8 cellular contexts compared by ENCODE assay signal in genomic region chr3:186614597-186615483, GRCh38. TPM values are rescaled to one million over a fixed set of nuclear protein-coding genes. Genes with fewer than 3 reads are reported as not detected.
DNase-seq lines count a peak whose midpoint lies in the region; ATAC-seq and TF ChIP-seq lines count a peak whose summit lies in the region.

No MANE protein-coding gene starts in this region.

- H3K4me3 ChIP-seq in cardiac fibroblast (replicated peaks in 1 of 2; ENCODE audit: low read depth in 2 of 2, low read length in 2 of 2) (no peak overlapping the region), kidney epithelial cell (ENCODE audit: low read depth, low read length) (no peak overlapping the region)

- TF ChIP-seq CTCF in cardiac fibroblast (IDR thresholded peaks at IDR 0.05; ENCODE audit: low read depth, low read length): peak; percentile 99
- TF ChIP-seq CTCF in kidney epithelial cell (IDR thresholded peaks at IDR 0.05; ENCODE audit: insufficient read depth, low read length, poor library complexity, severe bottlenecking): peak; percentile 97

- no peaks in the 10 kb centered on the region for H3K36me3 ChIP-seq in kidney epithelial cell (ENCODE audit: control insufficient read depth, insufficient read depth, low read length)

- H3K27me3 ChIP-seq in kidney epithelial cell (ENCODE audit: control insufficient read depth, insufficient read depth, low read length): peaks cover 5% of the 10 kb centered on the region

- DNase-seq in ELF-1 (ENCODE audit: low read depth, low spot score): peak; percentile 83
- DNase-seq in NCI-H2196 treated with DMSO at 0.1 percent for 48 hours (lab: John Stamatoyannopoulos, UW; ENCODE audit: unreplicated experiment): peak; percentile 77
- DNase-seq in activated CD4-positive, CD25-positive, alpha-beta regulatory T cell (lab: John Stamatoyannopoulos, UW): peak; percentile 37 to 63 (median 42)
- peak; percentile 77 to 78 for DNase-seq in cardiac fibroblast (ENCODE audit: low read depth in 2 of 2)
- no peak for DNase-seq in kidney epithelial cell (ENCODE audit: low read depth)
- DNase-seq in stimulated activated CD4-positive, alpha-beta T cell treated with anti-CD3 and anti-CD28 coated beads, Interleukin-2, amount 100 ng/mL, for 48 hours: peak; percentile 70 to 78

- peak; percentile 60 for ATAC-seq in HG02938 (IDR thresholded peaks at IDR 0.05; ENCODE audit: unreplicated experiment)
- no peak for ATAC-seq in GM19455 (IDR thresholded peaks at IDR 0.05; ENCODE audit: unreplicated experiment)

RNA-seq across cellular contexts. Expression of gene AHSG, which starts 2.0 kb away (rescaled TPM):
- not detected in 2 replicates for total RNA-seq in kidney epithelial cell

RNA-seq across cellular contexts. Expression of gene FETUB, which starts 25.4 kb away (rescaled TPM):
- total RNA-seq in kidney epithelial cell: not detected in 2 replicates

RNA-seq across cellular contexts. Expression of gene DNAJB11, which starts 44.3 kb away (rescaled TPM):
- 83.2 and 93.5 TPM in 2 replicates for total RNA-seq in kidney epithelial cell

RNA-seq across cellular contexts. Expression of gene TBCCD1, which starts 47.7 kb away (rescaled TPM):
- 10.3 and 16.1 TPM in 2 replicates for total RNA-seq in kidney epithelial cell

RNA-seq across cellular contexts. Expression of gene HRG, which starts 51.0 kb away (rescaled TPM):
- 0.13 and 0.14 TPM in 2 replicates for total RNA-seq in kidney epithelial cell
